ENCODE assay signal across 1 cellular context in the genomic region with DNA sequence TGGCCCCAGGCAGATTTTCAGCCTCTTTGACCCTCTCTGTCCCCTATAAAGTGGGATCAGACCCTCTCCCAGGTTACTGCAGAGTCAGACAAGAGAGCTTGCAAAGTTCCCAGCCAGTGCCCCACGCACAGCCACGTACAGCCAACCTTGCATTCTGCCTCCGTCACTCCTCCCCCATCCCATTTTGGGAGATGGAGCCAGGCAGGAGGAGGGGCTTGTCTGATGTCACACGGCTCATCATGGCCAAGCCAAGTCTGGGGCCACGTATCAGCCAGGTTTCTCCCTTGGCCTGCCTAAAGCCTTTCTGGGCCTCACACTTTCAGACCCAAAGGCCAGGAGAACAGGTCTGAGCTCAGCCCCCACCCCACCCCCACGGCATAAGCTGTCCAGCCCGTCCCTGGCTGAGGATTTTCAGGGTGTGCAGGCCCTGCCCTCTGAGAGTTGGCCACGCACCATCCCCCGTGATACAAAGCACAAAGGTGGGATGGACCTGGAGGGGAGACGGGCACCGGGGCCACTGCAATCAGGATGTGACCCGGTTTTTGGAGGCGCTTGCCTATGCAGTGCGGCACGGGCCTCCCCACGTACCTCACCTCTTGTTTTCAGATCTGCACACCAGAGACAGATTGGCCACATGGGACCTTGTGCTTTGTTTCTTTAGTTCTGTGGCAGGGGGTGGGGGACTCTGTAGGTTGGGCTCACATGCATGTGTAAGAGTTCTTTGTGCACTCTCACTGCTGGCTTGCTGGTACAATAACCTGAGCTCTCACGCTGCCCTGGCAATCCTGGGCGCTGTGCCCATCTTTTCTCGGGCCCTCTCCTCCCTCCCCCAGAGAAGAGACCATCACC.
TF ChIP-seq lines count a peak whose summit lies in the region.

No MANE protein-coding gene starts in this region.

TF ChIP-seq in GM23338, 12 proteins besides CTCF, POLR2A, EP300 and RAD21:
- TF ChIP-seq NANOG (IDR thresholded peaks at IDR 0.05; ENCODE audit: borderline replicate concordance) (no peak), STAT1 (IDR thresholded peaks at IDR 0.05; ENCODE audit: unreplicated experiment) (no peak), EZH2 (IDR thresholded peaks at IDR 0.05; ENCODE audit: low read depth, unreplicated experiment) (no peak), CREB1 (CRISPR knock-in tag; IDR thresholded peaks at IDR 0.05; ENCODE audit: low read depth) (no peak), ZNF114 (CRISPR knock-in tag; IDR thresholded peaks at IDR 0.05) (no peak), POLR2AphosphoS5 (IDR thresholded peaks at IDR 0.05; ENCODE audit: low read depth) (no peak), ETS1 (IDR thresholded peaks at IDR 0.05) (no peak)
- TF ChIP-seq, protein P1, sequence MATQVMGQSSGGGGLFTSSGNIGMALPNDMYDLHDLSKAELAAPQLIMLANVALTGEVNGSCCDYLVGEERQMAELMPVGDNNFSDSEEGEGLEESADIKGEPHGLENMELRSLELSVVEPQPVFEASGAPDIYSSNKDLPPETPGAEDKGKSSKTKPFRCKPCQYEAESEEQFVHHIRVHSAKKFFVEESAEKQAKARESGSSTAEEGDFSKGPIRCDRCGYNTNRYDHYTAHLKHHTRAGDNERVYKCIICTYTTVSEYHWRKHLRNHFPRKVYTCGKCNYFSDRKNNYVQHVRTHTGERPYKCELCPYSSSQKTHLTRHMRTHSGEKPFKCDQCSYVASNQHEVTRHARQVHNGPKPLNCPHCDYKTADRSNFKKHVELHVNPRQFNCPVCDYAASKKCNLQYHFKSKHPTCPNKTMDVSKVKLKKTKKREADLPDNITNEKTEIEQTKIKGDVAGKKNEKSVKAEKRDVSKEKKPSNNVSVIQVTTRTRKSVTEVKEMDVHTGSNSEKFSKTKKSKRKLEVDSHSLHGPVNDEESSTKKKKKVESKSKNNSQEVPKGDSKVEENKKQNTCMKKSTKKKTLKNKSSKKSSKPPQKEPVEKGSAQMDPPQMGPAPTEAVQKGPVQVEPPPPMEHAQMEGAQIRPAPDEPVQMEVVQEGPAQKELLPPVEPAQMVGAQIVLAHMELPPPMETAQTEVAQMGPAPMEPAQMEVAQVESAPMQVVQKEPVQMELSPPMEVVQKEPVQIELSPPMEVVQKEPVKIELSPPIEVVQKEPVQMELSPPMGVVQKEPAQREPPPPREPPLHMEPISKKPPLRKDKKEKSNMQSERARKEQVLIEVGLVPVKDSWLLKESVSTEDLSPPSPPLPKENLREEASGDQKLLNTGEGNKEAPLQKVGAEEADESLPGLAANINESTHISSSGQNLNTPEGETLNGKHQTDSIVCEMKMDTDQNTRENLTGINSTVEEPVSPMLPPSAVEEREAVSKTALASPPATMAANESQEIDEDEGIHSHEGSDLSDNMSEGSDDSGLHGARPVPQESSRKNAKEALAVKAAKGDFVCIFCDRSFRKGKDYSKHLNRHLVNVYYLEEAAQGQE (IDR thresholded peaks at IDR 0.05; ENCODE audit: unreplicated experiment), result no peak
